Comparison of ENCODE assay signal across 20 cellular contexts in the genomic region with DNA sequence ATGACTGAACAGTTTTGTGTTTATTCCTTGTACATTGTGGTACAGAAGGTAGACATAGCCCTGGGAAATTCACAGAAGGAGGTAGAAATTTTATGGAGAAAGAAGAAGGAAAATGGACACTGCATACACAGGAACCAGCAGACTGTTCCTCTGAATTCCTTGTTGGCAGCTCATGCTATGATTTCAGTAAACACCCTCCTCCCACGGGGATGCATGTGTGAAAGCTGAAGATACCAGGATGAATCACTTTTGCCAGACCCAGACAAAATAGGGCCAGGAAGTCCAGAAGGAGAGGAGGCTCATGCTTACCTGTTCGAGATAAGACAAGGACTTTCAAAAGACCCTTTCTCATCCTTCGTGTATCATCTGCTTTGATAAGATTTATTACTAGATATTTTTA.
DNase-seq lines count a peak whose midpoint lies in the region; ATAC-seq, FAIRE-seq and TF ChIP-seq lines count a peak whose summit lies in the region.
"Had no signal": no experiment of that assay in that cellular context is flagged by ENCODE, and none has a peak within 500 bp of the region (broad histone marks: within the 10 kb centered on the region; RNA-seq: fewer than 3 reads in every experiment).

No MANE protein-coding gene starts in this region.

- no peak overlapping the region for H2AFZ ChIP-seq in keratinocyte (ENCODE audit: control insufficient read depth, low read length)

- H3K4me1 ChIP-seq in keratinocyte (ENCODE audit: control insufficient read depth, extremely low read depth, insufficient read depth, low read length), result peaks cover 52% of the 10 kb centered on the region
- H3K4me1 ChIP-seq: upper lobe of right lung had no signal

- H3K9ac ChIP-seq in keratinocyte (ENCODE audit: control insufficient read depth, extremely low read depth, insufficient read depth, low read length), result no peak overlapping the region

- no peaks in the 10 kb centered on the region for H3K27me3 ChIP-seq in keratinocyte (ENCODE audit: control insufficient read depth, extremely low read depth, insufficient read depth, low read length)
- H3K27me3 ChIP-seq: upper lobe of right lung had no signal

- CTCF ChIA-PET in Calu3 (lab: Charles Lee), result no interaction called here

- no peaks in the 10 kb centered on the region for H3K27me3 Mint-ChIP-seq in activated naive CD8-positive, alpha-beta T cell treated with anti-CD3 and anti-CD28 coated beads, Interleukin-2, amount 50 U/mL, for 24 hours
- peaks cover 25% of the 10 kb centered on the region for H3K27me3 Mint-ChIP-seq in Calu3 (ENCODE audit: unreplicated experiment)

- no peak overlapping the region for H3K27ac Mint-ChIP-seq in activated naive CD8-positive, alpha-beta T cell treated with anti-CD3 and anti-CD28 coated beads, Interleukin-2, amount 50 U/mL, for 24 hours
- H3K27ac Mint-ChIP-seq in Calu3 (ENCODE audit: unreplicated experiment), result no peak overlapping the region
- H3K27ac Mint-ChIP-seq: activated CD8-positive, alpha-beta memory T cell treated with anti-CD3 and anti-CD28 coated beads, Interleukin-2, amount 10 ng/mL, durations not matched to agents 7 days and 5 days; CD4-positive, alpha-beta memory T cell had no signal

- no peak overlapping the region for H3K27ac ChIP-seq in keratinocyte (ENCODE audit: control insufficient read depth, insufficient read depth, low read length)
- H3K27ac ChIP-seq: HL-60, upper lobe of right lung had no signal

- H3K4me1 Mint-ChIP-seq in activated naive CD8-positive, alpha-beta T cell treated with anti-CD3 and anti-CD28 coated beads, Interleukin-2, amount 50 U/mL, for 24 hours, result peaks cover 28% of the 10 kb centered on the region
- H3K4me1 Mint-ChIP-seq in Calu3 (ENCODE audit: low read depth, unreplicated experiment), result no peaks in the 10 kb centered on the region

- H4K20me1 ChIP-seq in keratinocyte (ENCODE audit: control insufficient read depth, extremely low read depth, insufficient read depth, low read length), result no peaks in the 10 kb centered on the region

- no peak overlapping the region for H3K4me2 ChIP-seq in keratinocyte (ENCODE audit: control insufficient read depth, extremely low read depth, insufficient read depth, low read depth, low read length)

- no peaks in the 10 kb centered on the region for H3K9me3 ChIP-seq in keratinocyte (ENCODE audit: control insufficient read depth, low read depth, low read length)
- H3K9me3 ChIP-seq: upper lobe of right lung had no signal

- no peaks in the 10 kb centered on the region for H3K36me3 ChIP-seq in keratinocyte (ENCODE audit: control insufficient read depth in 2 of 2, extremely low read depth in 1 of 2, insufficient read depth in 2 of 2, low read length in 2 of 2)
- H3K36me3 ChIP-seq: upper lobe of right lung had no signal

- H3K79me2 ChIP-seq in keratinocyte (ENCODE audit: control insufficient read depth, insufficient read depth, low read length), result no peaks in the 10 kb centered on the region

- H3K4me3 ChIP-seq in choroid plexus epithelial cell (ENCODE audit: low read depth, low read length) (no peak overlapping the region), keratinocyte (ENCODE audit: control insufficient read depth in 2 of 3, extremely low read depth in 1 of 3, insufficient read depth in 2 of 3, low read depth in 1 of 3, low read length in 3 of 3) (no peak overlapping the region)
- H3K4me3 ChIP-seq: upper lobe of right lung had no signal

- dilution Hi-C loops in keratinocyte (cut with MboI; ENCODE audit: extremely low pct_ligation_motif_present, low sequenced_read_pairs), result no loop called here

- intact Hi-C loops in left ventricle myocardium superior (cut with micrococcal nuclease), result no loop called here
- intact Hi-C loops in Right ventricle myocardium inferior (cut with DNase I), result no loop called here
- intact Hi-C loops in Calu3 (cut with micrococcal nuclease; ENCODE audit: unreplicated experiment), result no loop called here

- peak; percentile 43 for ATAC-seq in left ventricle myocardium superior
- ATAC-seq in Right ventricle myocardium inferior, result no peak
- no peak for ATAC-seq in HG03280 (IDR thresholded peaks at IDR 0.05; ENCODE audit: unreplicated experiment)
- ATAC-seq in activated naive CD8-positive, alpha-beta T cell treated with anti-CD3 and anti-CD28 coated beads, Interleukin-2, amount 50 U/mL, for 24 hours, result no peak
- ATAC-seq: activated CD4-positive, CD25-positive, alpha-beta regulatory T cell treated with anti-CD3 and anti-CD28 coated beads, Interleukin-2, amount 50 U/mL, for 24 hours; activated CD8-positive, alpha-beta memory T cell treated with anti-CD3 and anti-CD28 coated beads, Interleukin-2, amount 10 ng/mL, durations not matched to agents 7 days and 5 days; naive thymus-derived CD4-positive, alpha-beta T cell; upper lobe of right lung had no signal

- no peak overlapping the region for H3K4me3 Mint-ChIP-seq in activated naive CD8-positive, alpha-beta T cell treated with anti-CD3 and anti-CD28 coated beads, Interleukin-2, amount 50 U/mL, for 24 hours
- H3K4me3 Mint-ChIP-seq in Calu3 (ENCODE audit: low read depth, unreplicated experiment), result no peak overlapping the region
- H3K4me3 Mint-ChIP-seq: activated CD8-positive, alpha-beta memory T cell treated with anti-CD3 and anti-CD28 coated beads, Interleukin-2, amount 10 ng/mL, durations not matched to agents 7 days and 5 days; CD4-positive, alpha-beta memory T cell; naive thymus-derived CD4-positive, alpha-beta T cell had no signal

- FAIRE-seq in keratinocyte (lab: Jason Lieb, UNC), result peak; percentile 78

- no peaks in the 10 kb centered on the region for H3K36me3 Mint-ChIP-seq in activated naive CD8-positive, alpha-beta T cell treated with anti-CD3 and anti-CD28 coated beads, Interleukin-2, amount 50 U/mL, for 24 hours (ENCODE audit: low read depth)
- H3K36me3 Mint-ChIP-seq in Calu3 (ENCODE audit: insufficient read depth, unreplicated experiment), result no peaks in the 10 kb centered on the region
- H3K36me3 Mint-ChIP-seq: activated CD8-positive, alpha-beta memory T cell treated with anti-CD3 and anti-CD28 coated beads, Interleukin-2, amount 10 ng/mL, durations not matched to agents 7 days and 5 days; CD4-positive, alpha-beta memory T cell; naive thymus-derived CD4-positive, alpha-beta T cell had no signal

- H3K9me1 ChIP-seq in keratinocyte (ENCODE audit: control insufficient read depth, extremely low read depth, insufficient read depth, low read length), result no peaks in the 10 kb centered on the region

- BruUV-seq in Calu3 (replicated peaks; lab: Mats Ljungman, UMichigan), result no TSS peak

- DNase-seq in left ventricle myocardium superior, result no peak
- no peak for DNase-seq in Right ventricle myocardium inferior (ENCODE audit: missing footprints)
- DNase-seq in choroid plexus epithelial cell (ENCODE audit: low read depth), result peak; percentile 68
- DNase-seq in keratinocyte (ENCODE audit: low read depth, low spot score), result no peak
- DNase-seq in central memory CD4-positive, alpha-beta T cell, result no peak
- no peak for DNase-seq in activated naive CD8-positive, alpha-beta T cell treated with anti-CD3 and anti-CD28 coated beads, Interleukin-2, amount 50 U/mL, for 24 hours
- DNase-seq in Calu3, result no peak
- DNase-seq: activated CD8-positive, alpha-beta memory T cell treated with anti-CD3 and anti-CD28 coated beads, Interleukin-2, amount 10 ng/mL, durations not matched to agents 7 days and 5 days; activated effector memory CD4-positive, alpha-beta T cell treated with Interleukin-2 at 50 U/mL for 16 hours; CD4-positive, alpha-beta memory T cell; KBM-7; naive thymus-derived CD4-positive, alpha-beta T cell; NCI-H1105; Right ventricle myocardium superior; stimulated activated CD4-positive, alpha-beta T cell treated with anti-CD3 and anti-CD28 coated beads, Interleukin-12 subunit alpha, Interleukin-12 subunit beta, amount 100 ng/mL, for 4 hours; stimulated activated naive CD4-positive, alpha-beta T cell; upper lobe of right lung had no signal

- H3K9me3 Mint-ChIP-seq in activated naive CD8-positive, alpha-beta T cell treated with anti-CD3 and anti-CD28 coated beads, Interleukin-2, amount 50 U/mL, for 24 hours, result no peaks in the 10 kb centered on the region
- no peaks in the 10 kb centered on the region for H3K9me3 Mint-ChIP-seq in Calu3 (ENCODE audit: low read depth, unreplicated experiment)
- H3K9me3 Mint-ChIP-seq: CD4-positive, alpha-beta memory T cell; naive thymus-derived CD4-positive, alpha-beta T cell had no signal

- TF ChIP-seq CTCF in choroid plexus epithelial cell (conservative IDR thresholded peaks at IDR 0.05; ENCODE audit: low read depth, low read length), result no peak
- no peak for TF ChIP-seq CTCF in keratinocyte (optimal IDR thresholded peaks at IDR 0.05 in 1 of 3, IDR thresholded peaks at IDR 0.05 in 1 of 3, conservative IDR thresholded peaks at IDR 0.05 in 1 of 3; ENCODE audit: extremely low read depth in 1 of 3, insufficient read depth in 2 of 3, low read length in 3 of 3)
- no peak for TF ChIP-seq CTCF in Calu3 (IDR thresholded peaks at IDR 0.05; ENCODE audit: unreplicated experiment)
